Comparison of ENCODE assay signal across 1 cellular context in the genomic region with DNA sequence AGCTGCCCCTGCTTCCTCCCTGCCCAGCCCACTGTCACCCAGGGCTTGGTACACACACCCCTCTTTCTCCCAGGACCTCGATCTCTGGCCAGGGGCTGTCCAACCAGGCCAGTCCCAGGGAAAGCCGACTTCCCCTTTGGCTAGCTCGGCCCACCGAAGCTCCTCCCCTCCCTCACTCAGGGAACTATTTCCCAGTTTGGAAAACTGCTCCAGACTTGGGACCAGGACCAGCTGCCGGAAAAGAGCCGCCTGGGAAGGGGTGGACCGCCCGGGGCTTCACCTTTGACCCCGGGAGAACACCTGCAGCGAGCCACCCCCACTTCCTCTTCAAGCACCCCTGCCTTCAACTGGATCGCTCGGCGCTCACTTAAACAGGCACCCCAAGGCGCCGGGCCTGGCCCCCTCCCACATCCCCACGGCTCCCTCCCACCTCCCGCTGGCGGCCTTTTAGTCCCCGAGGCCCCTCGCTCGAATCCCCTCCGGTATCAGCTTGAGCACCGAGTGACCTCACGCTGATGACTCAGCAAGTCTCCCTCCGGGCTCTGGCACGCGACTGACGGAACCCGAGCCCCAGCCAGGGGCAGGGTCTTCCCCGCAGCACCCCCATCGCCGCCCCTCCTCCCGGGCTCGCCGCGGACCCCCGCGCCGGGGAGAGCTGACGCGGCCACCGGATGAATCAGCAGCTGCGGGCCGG.
TF ChIP-seq lines count a peak whose summit lies in the region.

No MANE protein-coding gene starts in this region.

TF ChIP-seq in K562, 482 proteins besides CTCF, POLR2A, EP300 and RAD21 (continued from another document and continues in another):
- TF ChIP-seq, protein P1, sequence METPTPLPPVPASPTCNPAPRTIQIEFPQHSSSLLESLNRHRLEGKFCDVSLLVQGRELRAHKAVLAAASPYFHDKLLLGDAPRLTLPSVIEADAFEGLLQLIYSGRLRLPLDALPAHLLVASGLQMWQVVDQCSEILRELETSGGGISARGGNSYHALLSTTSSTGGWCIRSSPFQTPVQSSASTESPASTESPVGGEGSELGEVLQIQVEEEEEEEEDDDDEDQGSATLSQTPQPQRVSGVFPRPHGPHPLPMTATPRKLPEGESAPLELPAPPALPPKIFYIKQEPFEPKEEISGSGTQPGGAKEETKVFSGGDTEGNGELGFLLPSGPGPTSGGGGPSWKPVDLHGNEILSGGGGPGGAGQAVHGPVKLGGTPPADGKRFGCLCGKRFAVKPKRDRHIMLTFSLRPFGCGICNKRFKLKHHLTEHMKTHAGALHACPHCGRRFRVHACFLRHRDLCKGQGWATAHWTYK (CRISPR knock-in tag; IDR thresholded peaks at IDR 0.05) = no peak; the same call in 1 of the 2 replicates
- no peak for TF ChIP-seq FUS (optimal IDR thresholded peaks at IDR 0.05; ENCODE audit: low read depth, low read length)
- TF ChIP-seq ILF3 (IDR thresholded peaks at IDR 0.05; ENCODE audit: borderline replicate concordance) = no peak
- TF ChIP-seq, protein P2, sequence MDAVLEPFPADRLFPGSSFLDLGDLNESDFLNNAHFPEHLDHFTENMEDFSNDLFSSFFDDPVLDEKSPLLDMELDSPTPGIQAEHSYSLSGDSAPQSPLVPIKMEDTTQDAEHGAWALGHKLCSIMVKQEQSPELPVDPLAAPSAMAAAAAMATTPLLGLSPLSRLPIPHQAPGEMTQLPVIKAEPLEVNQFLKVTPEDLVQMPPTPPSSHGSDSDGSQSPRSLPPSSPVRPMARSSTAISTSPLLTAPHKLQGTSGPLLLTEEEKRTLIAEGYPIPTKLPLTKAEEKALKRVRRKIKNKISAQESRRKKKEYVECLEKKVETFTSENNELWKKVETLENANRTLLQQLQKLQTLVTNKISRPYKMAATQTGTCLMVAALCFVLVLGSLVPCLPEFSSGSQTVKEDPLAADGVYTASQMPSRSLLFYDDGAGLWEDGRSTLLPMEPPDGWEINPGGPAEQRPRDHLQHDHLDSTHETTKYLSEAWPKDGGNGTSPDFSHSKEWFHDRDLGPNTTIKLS (IDR thresholded peaks at IDR 0.05; ENCODE audit: borderline replicate concordance, low read depth) = no peak
- TF ChIP-seq, protein P3, sequence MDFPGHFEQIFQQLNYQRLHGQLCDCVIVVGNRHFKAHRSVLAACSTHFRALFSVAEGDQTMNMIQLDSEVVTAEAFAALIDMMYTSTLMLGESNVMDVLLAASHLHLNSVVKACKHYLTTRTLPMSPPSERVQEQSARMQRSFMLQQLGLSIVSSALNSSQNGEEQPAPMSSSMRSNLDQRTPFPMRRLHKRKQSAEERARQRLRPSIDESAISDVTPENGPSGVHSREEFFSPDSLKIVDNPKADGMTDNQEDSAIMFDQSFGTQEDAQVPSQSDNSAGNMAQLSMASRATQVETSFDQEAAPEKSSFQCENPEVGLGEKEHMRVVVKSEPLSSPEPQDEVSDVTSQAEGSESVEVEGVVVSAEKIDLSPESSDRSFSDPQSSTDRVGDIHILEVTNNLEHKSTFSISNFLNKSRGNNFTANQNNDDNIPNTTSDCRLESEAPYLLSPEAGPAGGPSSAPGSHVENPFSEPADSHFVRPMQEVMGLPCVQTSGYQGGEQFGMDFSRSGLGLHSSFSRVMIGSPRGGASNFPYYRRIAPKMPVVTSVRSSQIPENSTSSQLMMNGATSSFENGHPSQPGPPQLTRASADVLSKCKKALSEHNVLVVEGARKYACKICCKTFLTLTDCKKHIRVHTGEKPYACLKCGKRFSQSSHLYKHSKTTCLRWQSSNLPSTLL (IDR thresholded peaks at IDR 0.05) = 0 out of 2 replicates have a peak, but pooled peaks have one; percentile 43
- no peak for TF ChIP-seq ZNF239 (CRISPR knock-in tag; IDR thresholded peaks at IDR 0.05)
- TF ChIP-seq, protein P4, sequence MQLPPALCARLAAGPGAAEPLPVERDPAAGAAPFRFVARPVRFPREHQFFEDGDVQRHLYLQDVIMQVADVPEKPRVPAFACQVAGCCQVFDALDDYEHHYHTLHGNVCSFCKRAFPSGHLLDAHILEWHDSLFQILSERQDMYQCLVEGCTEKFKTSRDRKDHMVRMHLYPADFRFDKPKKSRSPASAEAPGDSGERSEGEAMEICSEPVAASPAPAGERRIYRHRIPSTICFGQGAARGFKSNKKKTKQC (CRISPR knock-in tag; IDR thresholded peaks at IDR 0.05) = no peak
- peak; percentile 39 for TF ChIP-seq TBP (optimal IDR thresholded peaks at IDR 0.05; ENCODE audit: low read depth, low read length)
- TF ChIP-seq SRSF9 (IDR thresholded peaks at IDR 0.05; ENCODE audit: borderline replicate concordance, low read depth, low read length) = no peak
- TF ChIP-seq SMARCA5 (IDR thresholded peaks at IDR 0.05) = no peak
- TF ChIP-seq SMARCE1 (IDR thresholded peaks at IDR 0.05) = peak; percentile 82
- TF ChIP-seq ZZZ3 (IDR thresholded peaks at IDR 0.05) = no peak
- TF ChIP-seq BRF1 (IDR thresholded peaks at IDR 0.05; ENCODE audit: borderline replicate concordance, extremely low read depth, insufficient read length) = no peak
- TF ChIP-seq, protein P5, sequence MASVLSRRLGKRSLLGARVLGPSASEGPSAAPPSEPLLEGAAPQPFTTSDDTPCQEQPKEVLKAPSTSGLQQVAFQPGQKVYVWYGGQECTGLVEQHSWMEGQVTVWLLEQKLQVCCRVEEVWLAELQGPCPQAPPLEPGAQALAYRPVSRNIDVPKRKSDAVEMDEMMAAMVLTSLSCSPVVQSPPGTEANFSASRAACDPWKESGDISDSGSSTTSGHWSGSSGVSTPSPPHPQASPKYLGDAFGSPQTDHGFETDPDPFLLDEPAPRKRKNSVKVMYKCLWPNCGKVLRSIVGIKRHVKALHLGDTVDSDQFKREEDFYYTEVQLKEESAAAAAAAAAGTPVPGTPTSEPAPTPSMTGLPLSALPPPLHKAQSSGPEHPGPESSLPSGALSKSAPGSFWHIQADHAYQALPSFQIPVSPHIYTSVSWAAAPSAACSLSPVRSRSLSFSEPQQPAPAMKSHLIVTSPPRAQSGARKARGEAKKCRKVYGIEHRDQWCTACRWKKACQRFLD (CRISPR knock-in tag; IDR thresholded peaks at IDR 0.05) = no peak
- no peak; the same call in 1 of the 2 replicates for TF ChIP-seq CBFB (CRISPR knock-in tag; IDR thresholded peaks at IDR 0.05)
- TF ChIP-seq ZBED1 (IDR thresholded peaks at IDR 0.05) = no peak
- 0 out of 2 replicates have a peak, but pooled peaks have one; percentile 11 for TF ChIP-seq CC2D1A (IDR thresholded peaks at IDR 0.05)
- TF ChIP-seq IFI16 (CRISPR knock-in tag; IDR thresholded peaks at IDR 0.05) = no peak
- no peak for TF ChIP-seq ZNF143 (CRISPR knock-in tag; IDR thresholded peaks at IDR 0.05)
- TF ChIP-seq SAFB (IDR thresholded peaks at IDR 0.05; ENCODE audit: borderline replicate concordance, low read depth, low read length) = no peak
- peak; percentile 86 for TF ChIP-seq BACH1 (tag; IDR thresholded peaks at IDR 0.05)
- TF ChIP-seq NRF1 (conservative IDR thresholded peaks at IDR 0.05 in 1 of 2, IDR thresholded peaks at IDR 0.05 in 1 of 2) = peak; percentile 20 to 21; a peak in 1 of 4 replicates
- TF ChIP-seq ELF4 (CRISPR knock-in tag; IDR thresholded peaks at IDR 0.05) = no peak
- TF ChIP-seq RBM39 (optimal IDR thresholded peaks at IDR 0.05; ENCODE audit: low read depth, low read length) = no peak
- peak; percentile 92 for TF ChIP-seq ZBTB17 (CRISPR knock-in tag; IDR thresholded peaks at IDR 0.05)
- TF ChIP-seq, protein P6, sequence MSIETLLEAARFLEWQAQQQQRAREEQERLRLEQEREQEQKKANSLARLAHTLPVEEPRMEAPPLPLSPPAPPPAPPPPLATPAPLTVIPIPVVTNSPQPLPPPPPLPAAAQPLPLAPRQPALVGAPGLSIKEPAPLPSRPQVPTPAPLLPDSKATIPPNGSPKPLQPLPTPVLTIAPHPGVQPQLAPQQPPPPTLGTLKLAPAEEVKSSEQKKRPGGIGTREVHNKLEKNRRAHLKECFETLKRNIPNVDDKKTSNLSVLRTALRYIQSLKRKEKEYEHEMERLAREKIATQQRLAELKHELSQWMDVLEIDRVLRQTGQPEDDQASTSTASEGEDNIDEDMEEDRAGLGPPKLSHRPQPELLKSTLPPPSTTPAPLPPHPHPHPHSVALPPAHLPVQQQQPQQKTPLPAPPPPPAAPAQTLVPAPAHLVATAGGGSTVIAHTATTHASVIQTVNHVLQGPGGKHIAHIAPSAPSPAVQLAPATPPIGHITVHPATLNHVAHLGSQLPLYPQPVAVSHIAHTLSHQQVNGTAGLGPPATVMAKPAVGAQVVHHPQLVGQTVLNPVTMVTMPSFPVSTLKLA (conservative IDR thresholded peaks at IDR 0.05) = peak; percentile 57 to 80
- no peak for TF ChIP-seq MAFG (tag; conservative IDR thresholded peaks at IDR 0.05)
- no peak for TF ChIP-seq ZNF184 (CRISPR knock-in tag; IDR thresholded peaks at IDR 0.05)
- TF ChIP-seq POU5F1 (IDR thresholded peaks at IDR 0.05; ENCODE audit: borderline replicate concordance, low read depth, low read length, partially characterized antibody) = no peak
- peak; percentile 46 for TF ChIP-seq PRPF4 (IDR thresholded peaks at IDR 0.05; ENCODE audit: insufficient read depth, low read depth, low read length, poor library complexity, severe bottlenecking)
- no peak for TF ChIP-seq ZNF24 (IDR thresholded peaks at IDR 0.05)
- TF ChIP-seq, protein P7, sequence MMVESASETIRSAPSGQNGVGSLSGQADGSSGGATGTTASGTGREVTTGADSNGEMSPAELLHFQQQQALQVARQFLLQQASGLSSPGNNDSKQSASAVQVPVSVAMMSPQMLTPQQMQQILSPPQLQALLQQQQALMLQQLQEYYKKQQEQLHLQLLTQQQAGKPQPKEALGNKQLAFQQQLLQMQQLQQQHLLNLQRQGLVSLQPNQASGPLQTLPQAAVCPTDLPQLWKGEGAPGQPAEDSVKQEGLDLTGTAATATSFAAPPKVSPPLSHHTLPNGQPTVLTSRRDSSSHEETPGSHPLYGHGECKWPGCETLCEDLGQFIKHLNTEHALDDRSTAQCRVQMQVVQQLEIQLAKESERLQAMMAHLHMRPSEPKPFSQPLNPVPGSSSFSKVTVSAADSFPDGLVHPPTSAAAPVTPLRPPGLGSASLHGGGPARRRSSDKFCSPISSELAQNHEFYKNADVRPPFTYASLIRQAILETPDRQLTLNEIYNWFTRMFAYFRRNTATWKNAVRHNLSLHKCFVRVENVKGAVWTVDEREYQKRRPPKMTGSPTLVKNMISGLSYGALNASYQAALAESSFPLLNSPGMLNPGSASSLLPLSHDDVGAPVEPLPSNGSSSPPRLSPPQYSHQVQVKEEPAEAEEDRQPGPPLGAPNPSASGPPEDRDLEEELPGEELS (CRISPR knock-in tag; IDR thresholded peaks at IDR 0.05; ENCODE audit: borderline replicate concordance) = no peak
- TF ChIP-seq CREB1 (IDR thresholded peaks at IDR 0.05) = 0 out of 2 replicates have a peak, but pooled peaks have one; percentile 35
- TF ChIP-seq CREB1 (CRISPR knock-in tag; IDR thresholded peaks at IDR 0.05) = no peak
- TF ChIP-seq, protein P8, sequence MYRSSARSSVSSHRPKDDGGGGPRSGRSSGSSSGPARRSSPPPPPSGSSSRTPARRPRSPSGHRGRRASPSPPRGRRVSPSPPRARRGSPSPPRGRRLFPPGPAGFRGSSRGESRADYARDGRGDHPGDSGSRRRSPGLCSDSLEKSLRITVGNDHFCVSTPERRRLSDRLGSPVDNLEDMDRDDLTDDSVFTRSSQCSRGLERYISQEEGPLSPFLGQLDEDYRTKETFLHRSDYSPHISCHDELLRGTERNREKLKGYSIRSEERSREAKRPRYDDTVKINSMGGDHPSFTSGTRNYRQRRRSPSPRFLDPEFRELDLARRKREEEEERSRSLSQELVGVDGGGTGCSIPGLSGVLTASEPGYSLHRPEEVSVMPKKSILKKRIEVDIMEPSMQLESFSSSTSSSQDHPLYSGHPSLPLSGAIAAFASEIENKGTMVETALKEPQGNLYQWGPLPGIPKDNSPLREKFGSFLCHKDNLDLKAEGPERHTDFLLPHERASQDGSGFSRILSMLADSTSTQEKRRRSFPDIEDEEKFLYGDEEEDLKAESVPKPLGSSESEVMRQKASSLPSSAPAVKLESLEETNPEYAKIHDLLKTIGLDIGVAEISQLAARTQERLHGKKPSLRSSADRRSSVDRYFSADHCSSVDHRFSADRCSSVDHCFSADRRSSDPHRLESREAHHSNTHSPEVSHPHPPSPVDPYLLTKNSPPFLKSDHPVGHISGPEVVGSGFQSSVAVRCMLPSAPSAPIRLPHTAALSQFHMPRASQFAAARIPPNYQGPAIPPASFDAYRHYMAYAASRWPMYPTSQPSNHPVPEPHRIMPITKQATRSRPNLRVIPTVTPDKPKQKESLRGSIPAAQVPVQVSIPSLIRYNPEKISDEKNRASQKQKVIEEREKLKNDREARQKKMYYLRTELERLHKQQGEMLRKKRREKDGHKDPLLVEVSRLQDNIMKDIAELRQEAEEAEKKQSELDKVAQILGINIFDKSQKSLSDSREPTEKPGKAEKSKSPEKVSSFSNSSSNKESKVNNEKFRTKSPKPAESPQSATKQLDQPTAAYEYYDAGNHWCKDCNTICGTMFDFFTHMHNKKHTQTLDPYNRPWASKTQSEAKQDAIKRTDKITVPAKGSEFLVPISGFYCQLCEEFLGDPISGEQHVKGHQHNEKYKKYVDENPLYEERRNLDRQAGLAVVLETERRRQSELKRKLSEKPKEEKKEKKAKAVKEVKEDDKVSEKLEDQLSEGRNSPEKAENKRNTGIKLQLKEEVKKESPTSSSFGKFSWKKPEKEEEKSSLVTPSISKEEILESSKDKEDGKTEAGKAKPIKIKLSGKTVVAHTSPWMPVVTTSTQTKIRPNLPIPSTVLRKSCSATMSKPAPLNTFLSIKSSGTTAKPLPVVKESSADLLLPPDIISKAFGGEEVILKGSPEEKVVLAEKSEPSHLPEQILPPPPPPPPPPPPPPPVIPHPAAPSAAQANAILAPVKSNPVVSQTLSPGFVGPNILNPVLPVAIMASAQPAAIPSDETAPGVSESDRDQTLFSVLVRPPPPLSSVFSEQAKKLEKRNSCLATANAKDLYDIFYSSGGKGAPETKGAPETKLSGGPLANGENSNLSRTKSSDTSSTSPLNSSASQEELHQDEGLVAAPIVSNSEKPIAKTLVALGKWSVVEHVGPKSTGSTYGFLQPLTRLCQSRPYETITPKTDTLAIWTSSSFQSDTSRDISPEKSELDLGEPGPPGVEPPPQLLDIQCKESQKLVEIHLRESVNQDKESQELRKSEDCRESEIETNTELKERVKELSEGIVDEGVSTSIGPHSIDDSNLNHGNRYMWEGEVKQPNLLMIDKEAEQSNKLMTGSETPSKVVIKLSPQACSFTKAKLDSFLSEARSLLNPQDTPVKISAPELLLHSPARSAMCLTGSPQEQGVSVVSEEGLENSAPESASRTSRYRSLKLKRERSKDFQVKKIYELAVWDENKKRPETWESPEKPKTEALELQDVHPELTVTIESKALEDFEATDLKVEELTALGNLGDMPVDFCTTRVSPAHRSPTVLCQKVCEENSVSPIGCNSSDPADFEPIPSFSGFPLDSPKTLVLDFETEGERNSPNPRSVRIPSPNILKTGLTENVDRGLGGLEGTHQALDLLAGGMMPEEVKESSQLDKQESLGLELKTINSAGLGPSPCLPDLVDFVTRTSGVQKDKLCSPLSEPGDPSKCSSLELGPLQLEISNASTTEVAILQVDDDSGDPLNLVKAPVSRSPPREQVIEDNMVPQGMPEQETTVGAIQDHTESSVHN (IDR thresholded peaks at IDR 0.05; ENCODE audit: borderline replicate concordance in 1 of 2, low read depth in 1 of 2) = no peak; a peak in 1 of 4 replicates
- 0 out of 2 replicates have a peak, but pooled peaks have one; percentile 16 for TF ChIP-seq ETV5 (CRISPR knock-in tag; IDR thresholded peaks at IDR 0.05; ENCODE audit: low read depth)
- no peak for TF ChIP-seq ZNF140 (CRISPR knock-in tag; IDR thresholded peaks at IDR 0.05)
- peak; percentile 96 for TF ChIP-seq NFE2 (IDR thresholded peaks at IDR 0.05; ENCODE audit: low read depth)
